8 cellular contexts compared by ENCODE assay signal in genomic region chr3:170356596-170357175, GRCh38. TPM values are rescaled to one million over a fixed set of nuclear protein-coding genes. Genes with fewer than 3 reads are reported as not detected.
A peak's percentile ranks its signal among the peaks of the same experiment; 100 is the strongest.
DNase-seq lines count a peak whose midpoint lies in the region; ATAC-seq and TF ChIP-seq lines count a peak whose summit lies in the region.

No MANE protein-coding gene starts in this region.

- peak overlapping the region; percentile 94 for H3K27ac ChIP-seq in urinary bladder (ENCODE audit: low read depth)

- intact Hi-C loops in Right ventricle myocardium superior (cut with DNase I) (loop anchor here (5.0 kb wide), 1 partner anchor 44 kb away; no protein-coding TSS in a partner anchor), posterior cingulate gyrus (cut with DNase I) (loop anchor here (5.0 kb wide), 2 partner anchors 134 to 174 kb away; partner anchors contain the start of genes PHC3 and PRKCI)

- H3K4me1 ChIP-seq in urinary bladder (ENCODE audit: insufficient read depth): no peaks in the 10 kb centered on the region

- TF ChIP-seq POLR2A in Raji (IDR thresholded peaks at IDR 0.05; ENCODE audit: insufficient read depth, low read depth, low read length): peak; percentile 44; the same call in 1 of the 2 replicates

- under 1% methylated on average over 60 of the region's 60 CpGs for WGBS in urinary bladder

- ATAC-seq in GM19467 (IDR thresholded peaks at IDR 0.05; ENCODE audit: unreplicated experiment): peak; percentile 43
- ATAC-seq in HG03575 (IDR thresholded peaks at IDR 0.05; ENCODE audit: extremely low read depth, insufficient number of reproducible peaks, low FRiP score, unreplicated experiment): peak; percentile 13
- ATAC-seq in activated naive CD4-positive, alpha-beta T cell treated with anti-CD3 and anti-CD28 coated beads, Interleukin-2, amount 50 U/mL, for 72 hours: peak in 1 of 2 donors; percentile 33
- ATAC-seq in Right ventricle myocardium superior (ENCODE audit: poor library complexity): peak; percentile 76

- H3K9me3 Mint-ChIP-seq in activated naive CD4-positive, alpha-beta T cell treated with anti-CD3 and anti-CD28 coated beads, Interleukin-2, amount 50 U/mL, for 72 hours: peaks cover 0 to 4% of the 10 kb centered on the region in 2 donors

- H3K27ac Mint-ChIP-seq in activated naive CD4-positive, alpha-beta T cell treated with anti-CD3 and anti-CD28 coated beads, Interleukin-2, amount 50 U/mL, for 72 hours: peak overlapping the region; percentile 8 to 84

- peak; percentile 95 for DNase-seq in DMS 273 treated with DMSO at 0.1 percent for 48 hours (lab: John Stamatoyannopoulos, UW)
- DNase-seq in activated naive CD4-positive, alpha-beta T cell treated with anti-CD3 and anti-CD28 coated beads, Interleukin-2, amount 50 U/mL, for 72 hours (ENCODE audit: low spot score in 2 of 2): peak in 1 of 2 donors; percentile 47
- peak; percentile 91 for DNase-seq in Right ventricle myocardium superior
- peak; percentile 46 to 92 (median 54) for DNase-seq in posterior cingulate gyrus

- H3K4me3 ChIP-seq in urinary bladder (ENCODE audit: low read depth, low read length): peak overlapping the region; percentile 85

- no peaks in the 10 kb centered on the region for H3K36me3 ChIP-seq in urinary bladder (ENCODE audit: insufficient read depth)

- peaks cover 25 to 28% of the 10 kb centered on the region in 2 donors for H3K36me3 Mint-ChIP-seq in activated naive CD4-positive, alpha-beta T cell treated with anti-CD3 and anti-CD28 coated beads, Interleukin-2, amount 50 U/mL, for 72 hours

RNA-seq across cellular contexts. Expression of gene SKIL, which starts 0.8 kb away (rescaled TPM):
- 10 to 100 TPM; 16.8 to 21.9 TPM for total RNA-seq in activated naive CD4-positive, alpha-beta T cell treated with anti-CD3 and anti-CD28 coated beads, Interleukin-2, amount 50 U/mL, for 72 hours
- total RNA-seq in Right ventricle myocardium superior (14.7 TPM), urinary bladder (124 TPM)
- 10.7 TPM for polyA plus RNA-seq in urinary bladder
